1 cellular context compared by ENCODE assay signal in genomic region chr19:45348367-45349125, GRCh38.
TF ChIP-seq lines count a peak whose summit lies in the region.

No MANE protein-coding gene starts in this region.

TF ChIP-seq in K562, 482 proteins besides CTCF, POLR2A, EP300 and RAD21:
- TF ChIP-seq RFX1 (IDR thresholded peaks at IDR 0.05) (no peak), POLR2G (IDR thresholded peaks at IDR 0.05; ENCODE audit: low read depth, low read length) (peak; percentile 44; the same call in 1 of the 2 replicates), PATZ1 (CRISPR knock-in tag; IDR thresholded peaks at IDR 0.05; ENCODE audit: borderline replicate concordance) (no peak), HMGN3 (IDR thresholded peaks at IDR 0.05; ENCODE audit: borderline replicate concordance, extremely low read depth, insufficient read length, low read depth, low read length) (peak; percentile 37), CEBPG (CRISPR knock-in tag; IDR thresholded peaks at IDR 0.05) (0 out of 2 replicates have a peak, but pooled peaks have one; percentile 36), CEBPG (tag; conservative IDR thresholded peaks at IDR 0.05 in 1 of 2, IDR thresholded peaks at IDR 0.05 in 1 of 2) (peak; percentile 44 to 58; a peak in 3 of 4 replicates), CEBPB (tag; IDR thresholded peaks at IDR 0.05) (peak; percentile 84)
